Comparison of ENCODE assay signal across 8 cellular contexts in the genomic region with DNA sequence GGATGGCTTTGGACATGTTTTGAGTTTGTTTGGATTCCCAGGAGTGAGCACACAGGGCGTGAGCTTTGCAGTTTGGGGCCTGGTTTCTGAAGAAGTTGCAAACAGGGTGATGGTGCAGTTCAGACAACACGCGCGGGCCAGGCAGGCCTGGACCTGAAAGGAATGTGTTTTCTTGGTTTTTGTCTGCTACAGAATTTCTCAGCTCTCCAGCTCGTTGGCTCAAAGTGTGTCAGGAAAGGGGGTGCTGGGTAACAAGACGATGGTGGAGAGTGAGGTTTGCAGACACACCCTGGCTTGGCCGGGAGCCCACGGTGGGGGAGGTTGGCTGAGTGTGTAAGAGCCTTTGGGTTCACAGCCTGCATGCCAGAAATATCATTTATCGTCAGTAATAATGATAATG.
DNase-seq lines count a peak whose midpoint lies in the region; ATAC-seq, FAIRE-seq and TF ChIP-seq lines count a peak whose summit lies in the region.
"Had no signal": no experiment of that assay in that cellular context is flagged by ENCODE, and none has a peak within 500 bp of the region (broad histone marks: within the 10 kb centered on the region; RNA-seq: fewer than 3 reads in every experiment).

No MANE protein-coding gene starts in this region.

- H2AFZ ChIP-seq in astrocyte (ENCODE audit: low read depth, low read length), result no peak overlapping the region

- peaks cover 43% of the 10 kb centered on the region for H3K4me1 Mint-ChIP-seq in astrocyte (ENCODE audit: low read depth, unreplicated experiment)
- peaks cover 80 to 86% of the 10 kb centered on the region in 2 donors for H3K4me1 Mint-ChIP-seq in immature natural killer cell

- DNase-seq in HUDEP-2 (lab: John Stamatoyannopoulos, UW; ENCODE audit: unreplicated experiment in 76 of 76), result peak in 74 of 76 experiments; percentile 11 to 82 (median 65)
- DNase-seq in astrocyte (ENCODE audit: low read depth), result peak; percentile 79
- peak; percentile 56 to 74 (median 66) for DNase-seq in immature natural killer cell
- peak; percentile 39 for DNase-seq in stromal cell of bone marrow (ENCODE audit: low read depth)
- no peak for DNase-seq in stimulated activated CD4-positive, alpha-beta T cell treated with anti-CD3 and anti-CD28 coated beads, Interleukin-4, amount 100 ng/mL, for 4 hours
- no peak for DNase-seq in NCI-H510A (lab: John Stamatoyannopoulos, UW)
- DNase-seq: NCI-H526 treated with DMSO at 0.1 percent for 48 hours had no signal

- no peak overlapping the region for H3K9ac ChIP-seq in astrocyte (ENCODE audit: low read length)

- H3K27me3 Mint-ChIP-seq in astrocyte (ENCODE audit: low read depth, unreplicated experiment), result no peaks in the 10 kb centered on the region
- peaks cover 31 to 44% (median 39%) of the 10 kb centered on the region in 3 donors for H3K27me3 Mint-ChIP-seq in immature natural killer cell (ENCODE audit: low read depth in 3 of 3)

- H3K27ac Mint-ChIP-seq in astrocyte (ENCODE audit: unreplicated experiment) (peak overlapping the region; percentile 87), immature natural killer cell (peak overlapping the region; percentile 96 to 100 (median 98))

- FAIRE-seq in astrocyte (lab: Jason Lieb, UNC), result no peak

- H3K4me3 Mint-ChIP-seq in astrocyte (ENCODE audit: unreplicated experiment), result peak overlapping the region; percentile 60
- H3K4me3 Mint-ChIP-seq in immature natural killer cell, result peak overlapping the region; percentile 68 to 87 (median 81)

- H3K36me3 ChIP-seq in astrocyte (ENCODE audit: insufficient read depth, low read length), result no peaks in the 10 kb centered on the region

- no peaks in the 10 kb centered on the region for H3K9me3 ChIP-seq in astrocyte (ENCODE audit: insufficient read depth, low read depth, low read length)

- H4K20me1 ChIP-seq in astrocyte (ENCODE audit: insufficient read depth, low read length), result peaks cover 85% of the 10 kb centered on the region

- H3K4me1 ChIP-seq in astrocyte (ENCODE audit: insufficient read depth, low read length), result peaks cover 33% of the 10 kb centered on the region

- no peak for ATAC-seq in HG02870 (IDR thresholded peaks at IDR 0.05; ENCODE audit: unreplicated experiment)

- H3K27ac ChIP-seq in astrocyte (ENCODE audit: low read depth, low read length), result peak overlapping the region; percentile 51

- H3K36me3 Mint-ChIP-seq in astrocyte (ENCODE audit: low read depth, unreplicated experiment) (peaks cover 26% of the 10 kb centered on the region), immature natural killer cell (peaks cover 0 to 2% (median 0%) of the 10 kb centered on the region in 3 donors)

- H3K4me2 ChIP-seq in astrocyte (ENCODE audit: low read length), result peak overlapping the region; percentile 44

- no peak for TF ChIP-seq CTCF in astrocyte (IDR thresholded peaks at IDR 0.05; ENCODE audit: insufficient read depth, low read depth, low read length)

- H3K4me3 ChIP-seq in astrocyte (ENCODE audit: insufficient read depth, low read depth, low read length), result no peak overlapping the region

- H3K79me2 ChIP-seq in astrocyte (ENCODE audit: insufficient read depth, low read length), result peaks cover 89% of the 10 kb centered on the region

- H3K9me3 Mint-ChIP-seq in astrocyte (ENCODE audit: unreplicated experiment) (peaks cover 10% of the 10 kb centered on the region), immature natural killer cell (no peaks in the 10 kb centered on the region)

- H3K27me3 ChIP-seq in astrocyte (ENCODE audit: insufficient read depth, low read length), result no peaks in the 10 kb centered on the region

Comparison
In these comparisons a context has a peak if more than half of its experiments do, and no peak if none do; other contexts are left out.
1. DNase-seq: peak in HUDEP-2 (74 of 76), astrocyte (single experiment), immature natural killer cell (3 of 3) and stromal cell of bone marrow (single experiment); none in stimulated activated CD4-positive, alpha-beta T cell treated with anti-CD3 and anti-CD28 coated beads, Interleukin-4, amount 100 ng/mL, for 4 hours (0 of 2) and NCI-H510A (single experiment).